20 cellular contexts compared by ENCODE assay signal in the genomic region with DNA sequence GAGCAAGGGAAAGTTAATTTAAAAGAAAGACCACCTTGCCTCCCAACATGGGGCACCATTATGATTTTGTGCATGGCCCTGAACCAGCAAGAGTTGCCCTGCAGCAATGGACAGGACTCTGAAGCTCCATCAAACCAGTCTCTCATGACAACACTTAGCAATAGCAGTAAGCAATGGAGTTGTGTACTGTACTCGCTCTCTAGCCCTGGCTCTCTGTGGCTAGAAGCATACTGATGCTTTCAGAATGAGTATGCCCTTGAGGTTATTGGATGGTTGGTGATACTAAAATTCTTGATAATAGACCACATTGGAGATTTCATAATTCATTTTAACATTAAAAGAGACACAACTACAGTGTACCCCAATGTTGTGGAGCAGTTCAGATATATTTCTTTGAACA. TPM values are rescaled to one million over a fixed set of nuclear protein-coding genes. Genes with fewer than 3 reads are reported as not detected.
DNase-seq lines count a peak whose midpoint lies in the region; ATAC-seq, FAIRE-seq and TF ChIP-seq lines count a peak whose summit lies in the region.
"Had no signal": no experiment of that assay in that cellular context is flagged by ENCODE, and none has a peak within 500 bp of the region (broad histone marks: within the 10 kb centered on the region; RNA-seq: fewer than 3 reads in every experiment).

No MANE protein-coding gene starts in this region.

- intact Hi-C loops in activated CD8-positive, alpha-beta T cell treated with anti-CD3 and anti-CD28 coated beads for 36 hours (cut with micrococcal nuclease), result no loop called here
- intact Hi-C loops in pancreas (cut with DNase I), result no loop called here

- H3K27ac ChIP-seq in pancreas, result peak overlapping the region in 1 of 4 donors; percentile 38

- no peak for TF ChIP-seq CTCF in activated CD8-positive, alpha-beta T cell treated with anti-CD3 and anti-CD28 coated beads for 36 hours (IDR thresholded peaks at IDR 0.05)
- TF ChIP-seq CTCF in pancreas (IDR thresholded peaks at IDR 0.05), result no peak

- H3K36me3 Mint-ChIP-seq in activated CD8-positive, alpha-beta T cell treated with anti-CD3 and anti-CD28 coated beads for 36 hours (ENCODE audit: low read depth), result no peaks in the 10 kb centered on the region
- H3K36me3 Mint-ChIP-seq in activated CD8-positive, alpha-beta T cell treated with anti-CD3 and anti-CD28 coated beads, Interleukin-2, amount 10 ng/mL, durations not matched to agents 7 days and 5 days (ENCODE audit: low read depth), result no peaks in the 10 kb centered on the region
- H3K36me3 Mint-ChIP-seq: CD4-positive, CD25-positive, alpha-beta regulatory T cell had no signal

- WGBS in pancreas, 2 donors, result 49 to 69% methylated on average over 1 of the region's 1 CpG

- no peak overlapping the region for H3K4me3 Mint-ChIP-seq in activated CD8-positive, alpha-beta T cell treated with anti-CD3 and anti-CD28 coated beads for 36 hours
- H3K4me3 Mint-ChIP-seq in activated CD8-positive, alpha-beta T cell treated with anti-CD3 and anti-CD28 coated beads, Interleukin-2, amount 10 ng/mL, durations not matched to agents 7 days and 5 days, result no peak overlapping the region
- H3K4me3 Mint-ChIP-seq: CD4-positive, CD25-positive, alpha-beta regulatory T cell had no signal

- H3K27me3 ChIP-seq in pancreas, result no peaks in the 10 kb centered on the region

- H3K27me3 Mint-ChIP-seq in activated CD8-positive, alpha-beta T cell treated with anti-CD3 and anti-CD28 coated beads for 36 hours, result no peaks in the 10 kb centered on the region
- no peaks in the 10 kb centered on the region for H3K27me3 Mint-ChIP-seq in activated CD8-positive, alpha-beta T cell treated with anti-CD3 and anti-CD28 coated beads, Interleukin-2, amount 10 ng/mL, durations not matched to agents 7 days and 5 days (ENCODE audit: low read depth)
- H3K27me3 Mint-ChIP-seq: CD4-positive, CD25-positive, alpha-beta regulatory T cell had no signal

- peak; percentile 37 for ATAC-seq in activated CD8-positive, alpha-beta T cell treated with anti-CD3 and anti-CD28 coated beads for 36 hours
- ATAC-seq in activated CD8-positive, alpha-beta T cell treated with anti-CD3 and anti-CD28 coated beads, Interleukin-2, amount 10 ng/mL, durations not matched to agents 7 days and 5 days, result no peak
- ATAC-seq in HG03442 (IDR thresholded peaks at IDR 0.05; ENCODE audit: unreplicated experiment) (peak; percentile 33), pancreas (peak in 3 of 4 donors; percentile 8 to 39 (median 9)), GM19324 (IDR thresholded peaks at IDR 0.05; ENCODE audit: low FRiP score, unreplicated experiment) (no peak)

- CTCF ChIA-PET in activated CD8-positive, alpha-beta T cell treated with anti-CD3 and anti-CD28 coated beads for 36 hours (lab: Charles Lee), result no interaction called here
- CTCF ChIA-PET in activated CD8-positive, alpha-beta T cell treated with anti-CD3 and anti-CD28 coated beads, Interleukin-2, amount 10 ng/mL, durations not matched to agents 7 days and 5 days (lab: Charles Lee), result interaction anchor here (0.6 to 2.5 kb wide), 2 partner anchors 23 to 29 kb away, joined by 3 to 11 read pairs; partner anchors contain the start of gene LMBRD1

- DNase-seq in activated CD8-positive, alpha-beta T cell treated with anti-CD3 and anti-CD28 coated beads for 36 hours, result no peak
- DNase-seq in activated CD8-positive, alpha-beta T cell treated with anti-CD3 and anti-CD28 coated beads, Interleukin-2, amount 10 ng/mL, durations not matched to agents 7 days and 5 days, result no peak
- DNase-seq in pancreas (no peak), DMS153 (lab: John Stamatoyannopoulos, UW) (no peak)
- no peak for DNase-seq in stimulated activated CD4-positive, alpha-beta T cell treated with anti-CD3 and anti-CD28 coated beads, Interleukin-2, amount 100 ng/mL, for 24 hours
- DNase-seq: 8988T, KBM-7, MV-4-11, NCI-H1105, NCI-H1436 treated with DMSO at 0.1 percent for 48 hours, NCI-H187 treated with DMSO at 0.1 percent for 48 hours, NCI-H748 treated with DMSO at 0.1 percent for 48 hours, SIG-M5, SK-N-SH had no signal

- peaks cover 22% of the 10 kb centered on the region for H3K4me1 Mint-ChIP-seq in activated CD8-positive, alpha-beta T cell treated with anti-CD3 and anti-CD28 coated beads for 36 hours (ENCODE audit: low read depth)
- H3K4me1 Mint-ChIP-seq in activated CD8-positive, alpha-beta T cell treated with anti-CD3 and anti-CD28 coated beads, Interleukin-2, amount 10 ng/mL, durations not matched to agents 7 days and 5 days (ENCODE audit: low read depth), result peaks cover 25% of the 10 kb centered on the region

- H3K4me3 ChIP-seq in pancreas, result no peak overlapping the region

- POLR2A ChIA-PET in activated CD8-positive, alpha-beta T cell treated with anti-CD3 and anti-CD28 coated beads for 36 hours (lab: Charles Lee), result no interaction called here
- POLR2A ChIA-PET in activated CD8-positive, alpha-beta T cell treated with anti-CD3 and anti-CD28 coated beads, Interleukin-2, amount 10 ng/mL, durations not matched to agents 7 days and 5 days (lab: Charles Lee), result interaction anchor here (0.7 kb wide), 2 partner anchors 14 to 18 kb away, joined by 3 read pairs; no protein-coding TSS in a partner anchor

- H3K4me1 ChIP-seq in pancreas, result peaks cover 0 to 25% (median 18%) of the 10 kb centered on the region in 3 donors

- no peaks in the 10 kb centered on the region for H3K36me3 ChIP-seq in pancreas

- H3K27ac Mint-ChIP-seq in activated CD8-positive, alpha-beta T cell treated with anti-CD3 and anti-CD28 coated beads for 36 hours, result no peak overlapping the region
- no peak overlapping the region for H3K27ac Mint-ChIP-seq in activated CD8-positive, alpha-beta T cell treated with anti-CD3 and anti-CD28 coated beads, Interleukin-2, amount 10 ng/mL, durations not matched to agents 7 days and 5 days
- H3K27ac Mint-ChIP-seq: CD4-positive, CD25-positive, alpha-beta regulatory T cell had no signal

- FAIRE-seq in pancreas (lab: Jason Lieb, UNC), result no peak
- FAIRE-seq: H54, RCC 7860 had no signal

- H3K9me3 ChIP-seq in pancreas, result no peaks in the 10 kb centered on the region
- H3K9me3 ChIP-seq: SK-N-SH had no signal

- no peaks in the 10 kb centered on the region for H3K9me3 Mint-ChIP-seq in activated CD8-positive, alpha-beta T cell treated with anti-CD3 and anti-CD28 coated beads for 36 hours
- H3K9me3 Mint-ChIP-seq in activated CD8-positive, alpha-beta T cell treated with anti-CD3 and anti-CD28 coated beads, Interleukin-2, amount 10 ng/mL, durations not matched to agents 7 days and 5 days (ENCODE audit: insufficient read depth), result no peaks in the 10 kb centered on the region

RNA-seq across cellular contexts. Expression of gene LMBRD1, which starts 23.2 kb away (rescaled TPM):
- 10 to 100 TPM; 14.6 to 15.9 TPM for total RNA-seq in activated CD8-positive, alpha-beta T cell treated with anti-CD3 and anti-CD28 coated beads for 36 hours
- total RNA-seq in activated CD8-positive, alpha-beta T cell treated with anti-CD3 and anti-CD28 coated beads, Interleukin-2, amount 10 ng/mL, durations not matched to agents 7 days and 5 days, result 10 to 100 TPM; 19.6 to 22.5 TPM
- 10 to 100 TPM; 32.4 to 42.9 (median 38.7) TPM for total RNA-seq in pancreas
- polyA plus RNA-seq in pancreas, result 10 to 100 TPM; 16.5 to 50.5 TPM

RNA-seq across cellular contexts. Expression of gene COL19A1, which starts 46.3 kb away (rescaled TPM):
- under 1 TPM in 1 of 2 experiments, not detected in 1; 0.14 TPM for total RNA-seq in activated CD8-positive, alpha-beta T cell treated with anti-CD3 and anti-CD28 coated beads for 36 hours
- total RNA-seq in activated CD8-positive, alpha-beta T cell treated with anti-CD3 and anti-CD28 coated beads, Interleukin-2, amount 10 ng/mL, durations not matched to agents 7 days and 5 days, result not detected
- under 1 TPM; 0.20 to 0.86 (median 0.54) TPM for total RNA-seq in pancreas
- under 1 TPM; 0.04 to 0.19 TPM for polyA plus RNA-seq in pancreas
- total RNA-seq: MCF 10A had no signal
- polyA plus RNA-seq: CD4-positive, CD25-positive, alpha-beta regulatory T cell had no signal

Comparison
In these comparisons a context has a peak if more than half of its experiments do, and no peak if none do; other contexts are left out.
1. ATAC-seq: peak in activated CD8-positive, alpha-beta T cell treated with anti-CD3 and anti-CD28 coated beads for 36 hours (single experiment), HG03442 (single experiment) and pancreas (3 of 4); none in activated CD8-positive, alpha-beta T cell treated with anti-CD3 and anti-CD28 coated beads, Interleukin-2, amount 10 ng/mL, durations not matched to agents 7 days and 5 days (single experiment) and GM19324 (single experiment).